In the genomic region with DNA sequence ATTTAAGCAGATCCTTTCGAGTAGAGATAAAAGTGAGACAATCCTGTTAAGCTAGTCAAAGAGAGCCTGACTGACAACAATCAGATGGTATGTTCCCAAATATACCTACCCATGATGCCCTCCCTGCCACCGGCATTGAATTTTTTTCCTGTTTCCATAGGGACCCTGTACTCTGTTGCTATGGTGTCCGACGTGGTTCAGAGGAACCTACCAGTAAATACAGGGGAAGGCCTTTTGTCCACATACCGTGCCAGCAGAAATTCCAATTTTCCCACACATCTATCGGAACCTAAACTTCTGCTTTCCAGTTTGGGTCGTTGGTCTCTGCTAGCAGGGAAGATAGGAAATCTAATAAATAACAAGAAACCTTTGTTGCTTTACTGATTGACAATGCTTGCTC, we compare ENCODE assay signal across 18 cellular contexts.
DNase-seq lines count a peak whose midpoint lies in the region; ATAC-seq and TF ChIP-seq lines count a peak whose summit lies in the region.
"Had no signal": no experiment of that assay in that cellular context is flagged by ENCODE, and none has a peak within 500 bp of the region (broad histone marks: within the 10 kb centered on the region; RNA-seq: fewer than 3 reads in every experiment).

No MANE protein-coding gene starts in this region.

- H3K27ac Mint-ChIP-seq in brain (peak overlapping the region; percentile 74 to 92 (median 85)), nephron (peak overlapping the region in 2 of 3 experiments; percentile 48 to 77)

- peak overlapping the region; percentile 49 for H3K27ac ChIP-seq in substantia nigra (ENCODE audit: low read depth, low read length, poor library complexity, severe bottlenecking)
- H3K27ac ChIP-seq: 22Rv1, PC-9, SK-N-MC had no signal

- no peak for ATAC-seq in GM21576 (IDR thresholded peaks at IDR 0.05; ENCODE audit: unreplicated experiment)
- ATAC-seq: K562 had no signal

- H3K4me1 Mint-ChIP-seq in brain (peaks cover 76% of the 10 kb centered on the region), nephron (peaks cover 62% of the 10 kb centered on the region)

- peaks cover 0 to 2% (median 0%) of the 10 kb centered on the region in 5 experiments for H3K9me3 Mint-ChIP-seq in brain
- no peaks in the 10 kb centered on the region for H3K9me3 Mint-ChIP-seq in nephron

- H3K4me3 Mint-ChIP-seq in brain: peak overlapping the region; percentile 45 to 66 (median 61)
- H3K4me3 Mint-ChIP-seq in nephron: no peak overlapping the region

- no peak for TF ChIP-seq CTCF in brain (conservative IDR thresholded peaks at IDR 0.05)
- TF ChIP-seq CTCF in nephron (IDR thresholded peaks at IDR 0.05; ENCODE audit: unreplicated experiment in 3 of 3): no peak

- peak; percentile 1 for DNase-seq in NCI-H1092 treated with DMSO at 0.1 percent for 48 hours (lab: John Stamatoyannopoulos, UW)
- no peak for DNase-seq in NCI-H1092 (lab: John Stamatoyannopoulos, UW)
- DNase-seq in substantia nigra (lab: John Stamatoyannopoulos, UW): no peak
- DNase-seq in epidermal melanocyte (ENCODE audit: insufficient read length, low spot score): no peak
- DNase-seq in GM19240 (ENCODE audit: insufficient read length, low spot score): no peak
- DNase-seq: C1 segment of cervical spinal cord, DMS 273 treated with DMSO at 0.1 percent for 48 hours, HCEC 1CT, NCI-H1105, NCI-H2029, NCI-H526, PC-9 had no signal

- peaks cover 2% of the 10 kb centered on the region for H3K36me3 Mint-ChIP-seq in brain
- H3K36me3 Mint-ChIP-seq in nephron (ENCODE audit: low read depth): no peaks in the 10 kb centered on the region

- H3K27me3 Mint-ChIP-seq in brain: peaks cover 3% of the 10 kb centered on the region
- peaks cover 4% of the 10 kb centered on the region for H3K27me3 Mint-ChIP-seq in nephron (ENCODE audit: low read depth)

Comparison
In these comparisons a context has a peak if more than half of its experiments do, and no peak if none do; other contexts are left out.
1. H3K4me3 Mint-ChIP-seq: peak in brain (5 of 5); none in nephron (0 of 3).